In the genomic region with DNA sequence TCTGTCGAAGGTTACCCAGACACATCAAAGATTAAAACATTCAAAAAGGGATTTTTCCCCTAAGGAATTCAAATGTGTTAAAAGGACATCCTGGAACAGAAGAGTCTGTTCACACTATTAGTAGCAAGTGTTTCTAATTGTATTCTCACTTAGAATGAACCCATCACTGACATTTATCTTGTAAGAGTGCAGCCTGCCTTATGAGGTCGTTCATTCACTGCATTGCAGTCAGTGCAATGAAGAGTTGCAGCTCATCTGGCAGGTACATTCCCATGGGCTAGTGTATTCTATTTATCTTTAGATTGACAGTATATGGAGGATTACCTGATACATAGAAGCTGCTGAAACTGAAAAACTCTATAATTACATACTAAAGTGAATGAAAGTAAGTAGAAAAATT, we compare ENCODE assay signal across 7 cellular contexts. TPM values are rescaled to one million over a fixed set of nuclear protein-coding genes. Genes with fewer than 3 reads are reported as not detected.
"Had no signal": no experiment of that assay in that cellular context is flagged by ENCODE, and none has a peak within 500 bp of the region (broad histone marks: within the 10 kb centered on the region; RNA-seq: fewer than 3 reads in every experiment).

No MANE protein-coding gene starts in this region.

- H3K4me3 ChIP-seq: K562 had no signal

- H3K27ac ChIP-seq: HL-60 had no signal

- ATAC-seq: HepG2, K562 had no signal

- DNase-seq: IMR-90, KBM-7, KG1 had no signal

RNA-seq across cellular contexts. Expression of a gene that starts 36.5 kb away (rescaled TPM):
- total RNA-seq: HT-29, IMR-90 had no signal
- polyA plus RNA-seq: HepG2, IMR-90 had no signal
